1 cellular context compared by ENCODE assay signal in genomic region chr1:2004867-2005266, GRCh38.
TF ChIP-seq lines count a peak whose summit lies in the region.

No MANE protein-coding gene starts in this region.

TF ChIP-seq in IMR-90, 13 proteins besides CTCF, POLR2A, EP300 and RAD21 (continued from another document):
- TF ChIP-seq NFE2L2 (IDR thresholded peaks at IDR 0.05; ENCODE audit: low read depth, low read length): no peak
- TF ChIP-seq MXI1 (IDR thresholded peaks at IDR 0.05; ENCODE audit: borderline replicate concordance, low read depth, low read length): no peak
- TF ChIP-seq ELK1 (IDR thresholded peaks at IDR 0.05; ENCODE audit: borderline replicate concordance, low read depth, low read length): no peak
- TF ChIP-seq CEBPB (IDR thresholded peaks at IDR 0.05; ENCODE audit: low read depth, low read length): no peak
- no peak for TF ChIP-seq USF2 (IDR thresholded peaks at IDR 0.05; ENCODE audit: low read depth, low read length)
- no peak for TF ChIP-seq MAFK (IDR thresholded peaks at IDR 0.05; ENCODE audit: low read depth, low read length)
- TF ChIP-seq FOS (IDR thresholded peaks at IDR 0.05; ENCODE audit: low read depth, low read length): no peak
- no peak for TF ChIP-seq RCOR1 (IDR thresholded peaks at IDR 0.05; ENCODE audit: insufficient replicate concordance, low read length)
- TF ChIP-seq CHD1 (IDR thresholded peaks at IDR 0.05; ENCODE audit: low read depth, low read length): no peak
- TF ChIP-seq SMC3 (IDR thresholded peaks at IDR 0.05; ENCODE audit: low read depth, low read length): no peak
- no peak for TF ChIP-seq RFX5 (IDR thresholded peaks at IDR 0.05; ENCODE audit: low read depth, low read length)
- TF ChIP-seq BHLHE40 (IDR thresholded peaks at IDR 0.05; ENCODE audit: low read depth, low read length): no peak
TF ChIP-seq in IMR-90: peak in this region for 0.
